ENCODE assay signal across 8 cellular contexts in genomic region chr2:48343571-48344440, GRCh38. TPM values are rescaled to one million over a fixed set of nuclear protein-coding genes. Genes with fewer than 3 reads are reported as not detected.
DNase-seq lines count a peak whose midpoint lies in the region; ATAC-seq and TF ChIP-seq lines count a peak whose summit lies in the region.

No MANE protein-coding gene starts in this region.

- 49% methylated on average over 6 of the region's 6 CpGs for WGBS in liver

- peak; percentile 74 for ATAC-seq in GM19452 (IDR thresholded peaks at IDR 0.05; ENCODE audit: unreplicated experiment)

- H3K4me3 ChIP-seq in BLaER1 (peak overlapping the region; percentile 39; the same call in 1 of the 2 replicates), liver (ENCODE audit: low read depth in 1 of 3, low read length in 3 of 3) (peak overlapping the region; percentile 37 to 56 (median 39))

- H3K27me3 ChIP-seq in BLaER1 = no peaks in the 10 kb centered on the region
- no peaks in the 10 kb centered on the region for H3K27me3 ChIP-seq in liver (ENCODE audit: control insufficient read depth in 4 of 4, insufficient read depth in 4 of 4, low read length in 3 of 4)

- H3K4me2 ChIP-seq in BLaER1 = peak overlapping the region; percentile 57

- H3K9me3 ChIP-seq in BLaER1 (peaks cover 28% of the 10 kb centered on the region), liver (ENCODE audit: control insufficient read depth in 4 of 4, low read length in 3 of 4) (peaks cover 0 to 2% (median 0%) of the 10 kb centered on the region in 4 donors)

- H3K36me3 ChIP-seq in BLaER1 = peaks cover 27% of the 10 kb centered on the region
- peaks cover 0 to 7% (median under 1%) of the 10 kb centered on the region in 4 donors for H3K36me3 ChIP-seq in liver (ENCODE audit: control insufficient read depth in 4 of 4, insufficient read depth in 3 of 4, low read depth in 1 of 4, low read length in 3 of 4)

- peaks cover 8% of the 10 kb centered on the region; the same call in 1 of the 2 replicates for H4K20me1 ChIP-seq in BLaER1

- TF ChIP-seq CTCF in liver (IDR thresholded peaks at IDR 0.05; ENCODE audit: low read depth, low read length, missing input control) = no peak

- TF ChIP-seq RAD21 in liver (IDR thresholded peaks at IDR 0.05) = no peak

- DNase-seq in HS-5 (ENCODE audit: low read depth) (peak; percentile 69), ureter (ENCODE audit: low spot score) (no peak), NCI-H2029 treated with DMSO at 0.1 percent for 48 hours (lab: John Stamatoyannopoulos, UW) (no peak)
- DNase-seq in activated effector memory CD4-positive, alpha-beta T cell treated with Interleukin-2 at 50 U/mL for 16 hours = no peak

- H3K4me1 ChIP-seq in BLaER1 = peaks cover 15% of the 10 kb centered on the region
- H3K4me1 ChIP-seq in liver (ENCODE audit: control insufficient read depth in 4 of 4, insufficient read depth in 4 of 4, low read length in 3 of 4) = peaks cover 6 to 46% (median 13%) of the 10 kb centered on the region in 4 donors

- no peak overlapping the region for H3K9ac ChIP-seq in BLaER1
- peak overlapping the region; percentile 50 to 89 for H3K9ac ChIP-seq in liver (ENCODE audit: low read depth in 1 of 2, low read length in 2 of 2)

- no peak overlapping the region for H3K27ac ChIP-seq in BLaER1
- peak overlapping the region; percentile 46 for H3K27ac ChIP-seq in angular gyrus (ENCODE audit: low read depth, low read length)
- H3K27ac ChIP-seq in liver (ENCODE audit: low read depth in 1 of 2, low read length in 2 of 2) = peak overlapping the region; percentile 78 to 82

TF ChIP-seq in liver, 16 proteins besides CTCF, POLR2A, EP300 and RAD21:
- TF ChIP-seq FOXA2 (IDR thresholded peaks at IDR 0.05) (peak; percentile 9), HNF4G (IDR thresholded peaks at IDR 0.05) (no peak)

RNA-seq across cellular contexts. Expression of gene FOXN2, which starts 29.3 kb away (rescaled TPM):
- total RNA-seq in liver (10 to 100 TPM; 23.8 to 27.5 TPM), ureter (19.8 TPM)
- polyA plus RNA-seq in liver = 10 to 100 TPM in 1 of 2 donors, 1 to 10 TPM in 1; 6.4 to 18.6 TPM
